ENCODE assay signal across 16 cellular contexts in the genomic region with DNA sequence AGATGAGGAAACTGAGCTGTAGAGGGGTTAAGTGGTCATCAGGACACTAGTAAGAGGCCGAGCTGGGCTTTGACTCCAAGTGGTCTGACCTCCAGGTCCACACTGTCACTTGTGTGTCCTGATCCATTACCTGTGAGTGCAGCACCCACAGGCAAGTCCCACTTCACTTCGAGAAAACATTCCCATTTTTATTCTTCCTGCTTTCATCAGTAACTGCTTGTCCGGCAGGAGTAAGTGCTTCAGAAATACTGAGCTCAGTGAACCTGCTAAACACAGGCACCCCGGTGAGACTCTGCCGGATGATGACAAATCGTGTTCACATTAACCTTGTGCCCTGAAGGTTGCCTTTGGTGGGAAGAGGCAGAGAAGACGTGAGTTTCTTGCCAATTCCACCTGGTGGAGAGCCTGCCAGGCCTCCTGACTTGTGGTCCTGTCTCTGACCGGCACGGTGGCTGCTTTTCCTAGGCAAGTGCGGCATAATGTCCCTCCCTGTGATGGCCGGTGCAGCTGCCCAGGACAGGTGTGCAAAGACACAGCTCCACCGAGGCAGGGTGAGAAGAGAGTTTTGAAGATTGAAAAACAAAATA. TPM values are rescaled to one million over a fixed set of nuclear protein-coding genes. Genes with fewer than 3 reads are reported as not detected.
A peak's percentile ranks its signal among the peaks of the same experiment; 100 is the strongest.
DNase-seq lines count a peak whose midpoint lies in the region; ATAC-seq and TF ChIP-seq lines count a peak whose summit lies in the region.
"Had no signal": no experiment of that assay in that cellular context is flagged by ENCODE, and none has a peak within 500 bp of the region (broad histone marks: within the 10 kb centered on the region; RNA-seq: fewer than 3 reads in every experiment).

No MANE protein-coding gene starts in this region.

- DNase-seq in GM23338 (ENCODE audit: low spot score) (no peak), HK-2 (ENCODE audit: unreplicated experiment) (peak; percentile 69), cerebellar cortex (ENCODE audit: low spot score) (peak; percentile 36), mesenchymal stem cell (no peak), GM10248 (ENCODE audit: extremely low spot score) (no peak), NCI-H2107 treated with DMSO at 0.1 percent for 48 hours (lab: John Stamatoyannopoulos, UW; ENCODE audit: unreplicated experiment) (no peak)
- DNase-seq in CD4-positive, alpha-beta T cell = no peak
- DNase-seq: CD4-positive, CD25-positive, alpha-beta regulatory T cell; MG63; NCI-H1105; NCI-H2029; NCI-H524 had no signal

- H2AFZ ChIP-seq in GM23338 (peak overlapping the region; percentile 78), mesenchymal stem cell (ENCODE audit: low read depth, low read length) (no peak overlapping the region)

- H3K18ac ChIP-seq in mesenchymal stem cell (ENCODE audit: low read depth in 1 of 2, low read length in 2 of 2) = no peak overlapping the region

- no peaks in the 10 kb centered on the region for H3K36me3 ChIP-seq in GM23338 (ENCODE audit: insufficient read depth)
- no peaks in the 10 kb centered on the region for H3K36me3 ChIP-seq in mesenchymal stem cell (ENCODE audit: control insufficient read depth in 1 of 2, insufficient read depth in 2 of 2, low read depth in 1 of 2, low read length in 2 of 2)
- H3K36me3 ChIP-seq: HAP-1, MG63 had no signal

- 86% methylated on average over 11 of the region's 12 CpGs for WGBS in mesenchymal stem cell

- H2BK120ac ChIP-seq in mesenchymal stem cell (ENCODE audit: low read depth, low read length) = no peak overlapping the region

- H3K79me2 ChIP-seq in GM23338 (replicated peaks; ENCODE audit: insufficient read depth) = no peaks in the 10 kb centered on the region

- no peak overlapping the region for H3K23ac ChIP-seq in mesenchymal stem cell (ENCODE audit: low read length in 2 of 2)

- H4K8ac ChIP-seq in mesenchymal stem cell (ENCODE audit: low read length) = no peak overlapping the region

- H2AK5ac ChIP-seq in mesenchymal stem cell (ENCODE audit: low read length, severe bottlenecking) = peak overlapping the region; percentile 37

- H2BK15ac ChIP-seq in mesenchymal stem cell (ENCODE audit: low read depth, poor library complexity, severe bottlenecking) = no peak overlapping the region

- H3K9me3 ChIP-seq in mesenchymal stem cell (ENCODE audit: control insufficient read depth, low read length) = peaks cover 6% of the 10 kb centered on the region
- H3K9me3 ChIP-seq in CD4-positive, alpha-beta T cell (ENCODE audit: control insufficient read depth, low read length) = no peaks in the 10 kb centered on the region
- H3K9me3 ChIP-seq: HAP-1, MG63 had no signal

- H4K20me1 ChIP-seq in GM23338 (replicated peaks; ENCODE audit: insufficient read depth) = no peaks in the 10 kb centered on the region

- H2BK5ac ChIP-seq in mesenchymal stem cell (ENCODE audit: low read depth, low read length, poor library complexity, severe bottlenecking) = no peak overlapping the region

- H2BK12ac ChIP-seq in mesenchymal stem cell (ENCODE audit: low read length in 2 of 2) = peak overlapping the region in 1 of 2 experiments; percentile 4

- no peak overlapping the region for H3K27ac Mint-ChIP-seq in GM23338
- no peak overlapping the region for H3K27ac Mint-ChIP-seq in CD4-positive, alpha-beta T cell
- H3K27ac Mint-ChIP-seq: B cell; T-helper 2 cell treated with Interferon-gamma antibody and Interleukin-4, amounts not matched to agents 5 μg/mL and 100 μg/mL, for 36 hours had no signal

- H3K27me3 ChIP-seq in GM23338 (ENCODE audit: insufficient read depth) = no peaks in the 10 kb centered on the region
- H3K27me3 ChIP-seq in mesenchymal stem cell (ENCODE audit: control insufficient read depth in 1 of 2, insufficient read depth in 1 of 2, low read length in 2 of 2) = peaks cover 5 to 89% of the 10 kb centered on the region in 2 experiments
- H3K27me3 ChIP-seq in CD4-positive, alpha-beta T cell (ENCODE audit: control insufficient read depth, insufficient read depth, low read length) = no peaks in the 10 kb centered on the region

- no peak overlapping the region for H3K4ac ChIP-seq in mesenchymal stem cell (ENCODE audit: low read depth in 1 of 2, low read length in 2 of 2)

- H3K9me2 ChIP-seq in GM23338 (ENCODE audit: insufficient read depth) = peaks cover 4% of the 10 kb centered on the region; the same call in 1 of the 2 replicates

- peaks cover 4% of the 10 kb centered on the region; the same call in 1 of the 2 replicates for H3K4me1 ChIP-seq in GM23338 (ENCODE audit: insufficient read depth)
- peaks cover 7% of the 10 kb centered on the region for H3K4me1 ChIP-seq in mesenchymal stem cell (ENCODE audit: control insufficient read depth, insufficient read depth, low read depth, low read length)
- H3K4me1 ChIP-seq: HAP-1 had no signal

- no peak for TF ChIP-seq CTCF in GM23338 (conservative IDR thresholded peaks at IDR 0.05; ENCODE audit: low read depth in 2 of 2)
- TF ChIP-seq CTCF in CD4-positive, alpha-beta T cell (IDR thresholded peaks at IDR 0.05) = no peak
- TF ChIP-seq CTCF in GM10248 (IDR thresholded peaks at IDR 0.05; ENCODE audit: control extremely low read depth, extremely low read depth, low read depth, missing control alignments) = no peak

- ATAC-seq in GM23338 = no peak
- no peak for ATAC-seq in CD4-positive, alpha-beta T cell (ENCODE audit: poor library complexity)
- ATAC-seq: HepG2 had no signal

- no peaks in the 10 kb centered on the region for H3K36me3 Mint-ChIP-seq in GM23338 (ENCODE audit: low read depth)
- H3K36me3 Mint-ChIP-seq in CD4-positive, alpha-beta T cell (ENCODE audit: low read depth) = no peaks in the 10 kb centered on the region
- H3K36me3 Mint-ChIP-seq: CD4-positive, CD25-positive, alpha-beta regulatory T cell had no signal

- no peak overlapping the region for H4K91ac ChIP-seq in mesenchymal stem cell (ENCODE audit: low read length)

- H3K27ac ChIP-seq in GM23338 (ENCODE audit: low read depth) (no peak overlapping the region), mesenchymal stem cell (ENCODE audit: low read length, poor library complexity, severe bottlenecking) (peak overlapping the region; percentile 62)
- no peak overlapping the region for H3K27ac ChIP-seq in CD4-positive, alpha-beta T cell (ENCODE audit: low read depth, low read length)

- POLR2A ChIA-PET in CD4-positive, alpha-beta T cell (lab: Charles Lee) = no interaction called here
- POLR2A ChIA-PET in GM10248 (lab: Yijun Ruan, JAX) = no interaction called here

- H3K4me3 ChIP-seq in GM23338 (no peak overlapping the region), mesenchymal stem cell (ENCODE audit: insufficient read depth in 1 of 2, low read depth in 1 of 2, low read length in 2 of 2) (no peak overlapping the region)
- H3K4me3 ChIP-seq: HAP-1, MG63 had no signal

- peaks cover 13% of the 10 kb centered on the region for H3K27me3 Mint-ChIP-seq in GM23338 (ENCODE audit: insufficient read depth, low read depth, poor library complexity)
- peaks cover 7% of the 10 kb centered on the region for H3K27me3 Mint-ChIP-seq in CD4-positive, alpha-beta T cell

- intact Hi-C loops in CD4-positive, alpha-beta T cell (cut with DNase I, micrococcal nuclease) = no loop called here

- H3K4me3 Mint-ChIP-seq in GM23338 = no peak overlapping the region
- no peak overlapping the region for H3K4me3 Mint-ChIP-seq in CD4-positive, alpha-beta T cell
- H3K4me3 Mint-ChIP-seq: B cell; CD4-positive, CD25-positive, alpha-beta regulatory T cell; T-helper 2 cell treated with Interferon-gamma antibody and Interleukin-4, amounts not matched to agents 5 μg/mL and 100 μg/mL, for 36 hours had no signal

- no peaks in the 10 kb centered on the region for H3K79me1 ChIP-seq in mesenchymal stem cell (replicated peaks; ENCODE audit: low read length, poor library complexity, severe bottlenecking)

- no peaks in the 10 kb centered on the region for H3F3A ChIP-seq in GM23338 (replicated peaks; ENCODE audit: low read depth)

- H3K9ac ChIP-seq in mesenchymal stem cell (ENCODE audit: low read length) = no peak overlapping the region

- H3K4me2 ChIP-seq in GM23338 = no peak overlapping the region
- H3K4me2 ChIP-seq in mesenchymal stem cell (ENCODE audit: low read length, poor library complexity, severe bottlenecking) = no peak overlapping the region

- CTCF ChIA-PET in CD4-positive, alpha-beta T cell (lab: Charles Lee) = no interaction called here
- CTCF ChIA-PET in GM10248 (lab: Yijun Ruan, JAX) = interaction anchor here (3.0 kb wide), 1 partner anchor 10 kb away, joined by 9 read pairs; no protein-coding TSS in a partner anchor

- peaks cover 15% of the 10 kb centered on the region for H3K4me1 Mint-ChIP-seq in GM23338
- peaks cover 25% of the 10 kb centered on the region for H3K4me1 Mint-ChIP-seq in CD4-positive, alpha-beta T cell (ENCODE audit: low read depth)

- H3K14ac ChIP-seq in mesenchymal stem cell (ENCODE audit: low read length in 2 of 2) = peak overlapping the region in 1 of 2 experiments; percentile 44

- no peaks in the 10 kb centered on the region for H3K9me3 Mint-ChIP-seq in GM23338
- no peaks in the 10 kb centered on the region for H3K9me3 Mint-ChIP-seq in CD4-positive, alpha-beta T cell
- H3K9me3 Mint-ChIP-seq: T-helper 2 cell treated with Interferon-gamma antibody and Interleukin-4, amounts not matched to agents 5 μg/mL and 100 μg/mL, for 36 hours had no signal

TF ChIP-seq in GM23338, 12 proteins besides CTCF, POLR2A, EP300 and RAD21 (continues in another document):
- no peak for TF ChIP-seq NANOG (IDR thresholded peaks at IDR 0.05; ENCODE audit: borderline replicate concordance)
- no peak for TF ChIP-seq POLR2AphosphoS5 (IDR thresholded peaks at IDR 0.05; ENCODE audit: low read depth)

RNA-seq across cellular contexts. Expression of a gene that starts 29.4 kb away (rescaled TPM):
- total RNA-seq in GM23338 (2014; rRNA removed; shearing (Covaris generic)) = 12.2 and 16.5 TPM in 2 replicates
- polyA plus RNA-seq in GM23338 (2016; fragmentation: Nextera tagmentation; extraction: Ambion mirVana) = 5.5 and 6.7 TPM in 2 replicates
- 6.6 TPM for polyA plus RNA-seq in mesenchymal stem cell (2013, experiment 1 of 2)
- polyA plus RNA-seq in mesenchymal stem cell (2013, experiment 2 of 2) = 6.9 TPM
- 10 to 100 TPM; 57.2 to 59.9 TPM for total RNA-seq in CD4-positive, alpha-beta T cell

Comparison
In these comparisons a context has a peak if more than half of its experiments do, and no peak if none do; other contexts are left out.
1. DNase-seq: peak in HK-2 (single experiment) and cerebellar cortex (single experiment); none in GM23338 (single experiment), mesenchymal stem cell (single experiment), CD4-positive, alpha-beta T cell (0 of 10), GM10248 (single experiment) and NCI-H2107 treated with DMSO at 0.1 percent for 48 hours (single experiment).